26 cellular contexts compared by ENCODE assay signal in genomic region chr17:50260501-50260911, GRCh38. TPM values are rescaled to one million over a fixed set of nuclear protein-coding genes. Genes with fewer than 3 reads are reported as not detected.
A peak's percentile ranks its signal among the peaks of the same experiment; 100 is the strongest.
DNase-seq lines count a peak whose midpoint lies in the region; ATAC-seq and TF ChIP-seq lines count a peak whose summit lies in the region.
"Had no signal": no experiment of that assay in that cellular context is flagged by ENCODE, and none has a peak within 500 bp of the region (broad histone marks: within the 10 kb centered on the region; RNA-seq: fewer than 3 reads in every experiment).

No MANE protein-coding gene starts in this region.

- intact Hi-C loops in uterus (cut with DNase I; ENCODE audit: low total_unique reads): no loop called here

- H3K9ac ChIP-seq in SK-N-SH: no peak overlapping the region

- ATAC-seq in SK-N-SH treated with all-trans-retinoic acid at 6 μM for 48 hours: no peak
- ATAC-seq: naive thymus-derived CD4-positive, alpha-beta T cell had no signal

- no peaks in the 10 kb centered on the region for H3K36me3 Mint-ChIP-seq in brain
- no peaks in the 10 kb centered on the region for H3K36me3 Mint-ChIP-seq in nephron (ENCODE audit: low read depth)
- H3K36me3 Mint-ChIP-seq: naive thymus-derived CD4-positive, alpha-beta T cell had no signal

- no peak for TF ChIP-seq POLR2A in uterus (IDR thresholded peaks at IDR 0.05)

- WGBS in SK-N-SH (ENCODE audit: low lambda C conversion rate): 90% methylated on average over 4 of the region's 6 CpGs

- H3K9me3 ChIP-seq in SK-N-SH (no peaks in the 10 kb centered on the region), uterus (no peaks in the 10 kb centered on the region)
- H3K9me3 ChIP-seq: HAP-1, MG63, tibial nerve had no signal

- no peak for TF ChIP-seq EP300 in SK-N-SH (IDR thresholded peaks at IDR 0.05; ENCODE audit: borderline replicate concordance in 1 of 2, low read depth in 1 of 2, low read length in 1 of 2)

- H3K9me3 Mint-ChIP-seq in brain: no peaks in the 10 kb centered on the region
- H3K9me3 Mint-ChIP-seq in nephron: no peaks in the 10 kb centered on the region
- H3K9me3 Mint-ChIP-seq: naive thymus-derived CD4-positive, alpha-beta T cell; T-helper 1 cell treated with Interleukin-12 subunit alpha and Interleukin-12 subunit beta and Interleukin-4 antibody, amounts not matched to agents 30 μg/mL and 1 μg/mL, for 36 hours had no signal

- H3K9me2 ChIP-seq in SK-N-SH: no peaks in the 10 kb centered on the region

- peak overlapping the region in 3 of 5 experiments; percentile 13 to 82 (median 58) for H3K27ac Mint-ChIP-seq in brain
- peak overlapping the region; percentile 89 to 99 (median 98) for H3K27ac Mint-ChIP-seq in nephron
- H3K27ac Mint-ChIP-seq: T-helper 1 cell treated with Interleukin-12 subunit alpha and Interleukin-12 subunit beta and Interleukin-4 antibody, amounts not matched to agents 30 μg/mL and 1 μg/mL, for 36 hours had no signal

- H3K4me3 ChIP-seq in SK-N-SH (ENCODE audit: low read depth in 2 of 2, low read length in 1 of 2) (no peak overlapping the region), uterus (no peak overlapping the region)
- H3K4me3 ChIP-seq: cardiac muscle cell, dorsolateral prefrontal cortex, HAP-1, MG63, tibial nerve had no signal

- peaks cover 33% of the 10 kb centered on the region for H3K4me1 Mint-ChIP-seq in brain
- H3K4me1 Mint-ChIP-seq in nephron: peaks cover 66% of the 10 kb centered on the region

- CTCF ChIA-PET in SK-N-SH (lab: Yijun Ruan, JAX): interaction anchor here (1.0 to 6.2 kb wide), 5 partner anchors 12 to 166 kb away, joined by 3 to 47 read pairs (median 4); partner anchors contain the start of genes COL1A1 and TMEM92

- H4K20me1 ChIP-seq in SK-N-SH (ENCODE audit: insufficient read depth): no peaks in the 10 kb centered on the region

- H3F3A ChIP-seq in SK-N-SH (replicated peaks; ENCODE audit: insufficient read depth): peaks cover 8% of the 10 kb centered on the region

- H3K27me3 Mint-ChIP-seq in brain (peaks cover 30% of the 10 kb centered on the region), nephron (ENCODE audit: low read depth) (peaks cover 13% of the 10 kb centered on the region)

- H3K4me3 Mint-ChIP-seq in brain (no peak overlapping the region), nephron (peak overlapping the region in 1 of 3 experiments; percentile 5)
- H3K4me3 Mint-ChIP-seq: naive thymus-derived CD4-positive, alpha-beta T cell; T-helper 1 cell treated with Interleukin-12 subunit alpha and Interleukin-12 subunit beta and Interleukin-4 antibody, amounts not matched to agents 30 μg/mL and 1 μg/mL, for 36 hours had no signal

- H3K79me2 ChIP-seq in SK-N-SH (ENCODE audit: insufficient read depth): no peaks in the 10 kb centered on the region

- H2AFZ ChIP-seq in SK-N-SH (ENCODE audit: low read depth): no peak overlapping the region

- H3K36me3 ChIP-seq in SK-N-SH (replicated peaks in 1 of 2; ENCODE audit: control insufficient read depth in 1 of 2, insufficient read depth in 2 of 2, low read length in 1 of 2) (no peaks in the 10 kb centered on the region), uterus (no peaks in the 10 kb centered on the region)
- H3K36me3 ChIP-seq: cardiac muscle cell, HAP-1, MG63, tibial nerve had no signal

- H3K27ac ChIP-seq in SK-N-SH (ENCODE audit: low read depth in 2 of 2, low read length in 1 of 2) (no peak overlapping the region; a peak in 1 of 4 replicates), uterus (peak overlapping the region; percentile 90 to 93)
- H3K27ac ChIP-seq: 22Rv1, dorsolateral prefrontal cortex, VCaP had no signal

- TF ChIP-seq RAD21 in SK-N-SH (IDR thresholded peaks at IDR 0.05; ENCODE audit: low read length): no peak

- POLR2A ChIA-PET in SK-N-SH (lab: Yijun Ruan, JAX): no interaction called here

- TF ChIP-seq CTCF in SK-N-SH (IDR thresholded peaks at IDR 0.05) (no peak), brain (conservative IDR thresholded peaks at IDR 0.05) (no peak), nephron (IDR thresholded peaks at IDR 0.05; ENCODE audit: unreplicated experiment in 3 of 3) (no peak), uterus (IDR thresholded peaks at IDR 0.05) (no peak)

- H3K4me1 ChIP-seq in SK-N-SH (ENCODE audit: control insufficient read depth in 1 of 2, insufficient read depth in 2 of 2, low read depth in 1 of 2, low read length in 1 of 2): peaks cover 25 to 39% of the 10 kb centered on the region in 2 experiments; a peak in 3 of 4 replicates
- peaks cover 22 to 61% of the 10 kb centered on the region in 2 donors for H3K4me1 ChIP-seq in uterus
- H3K4me1 ChIP-seq: HAP-1 had no signal

- no peaks in the 10 kb centered on the region for H3K27me3 ChIP-seq in SK-N-SH (ENCODE audit: insufficient read depth)
- H3K27me3 ChIP-seq in uterus: no peaks in the 10 kb centered on the region
- H3K27me3 ChIP-seq: cardiac muscle cell, MG63 had no signal

- DNase-seq in SK-N-SH: peak; percentile 37
- peak; percentile 23 to 27 for DNase-seq in uterus
- DNase-seq in SHP77 (lab: John Stamatoyannopoulos, UW): no peak
- no peak for DNase-seq in HK-2 (ENCODE audit: unreplicated experiment)
- DNase-seq in NCI-H510A treated with DMSO at 0.1 percent for 48 hours (lab: John Stamatoyannopoulos, UW): no peak
- DNase-seq: activated CD4-positive, alpha-beta T cell treated with anti-CD3 and anti-CD28 coated beads, Interleukin-2, amount 50 U/mL, for 1 hour; activated CD8-positive, alpha-beta memory T cell treated with anti-CD3 and anti-CD28 coated beads, Interleukin-2, amount 50 U/mL, for 4 hours; activated gamma-delta T cell treated with Interleukin-2 at 50 U/mL for 16 hours; DND-41; mammary epithelial cell; MG63; naive thymus-derived CD4-positive, alpha-beta T cell; NCI-H146; NCI-H748 treated with DMSO at 0.1 percent for 48 hours; stimulated activated naive CD4-positive, alpha-beta T cell had no signal

- H3K4me2 ChIP-seq in SK-N-SH: no peak overlapping the region

TF ChIP-seq in SK-N-SH, 30 proteins besides CTCF, POLR2A, EP300 and RAD21:
- no peak for TF ChIP-seq RFX5 (IDR thresholded peaks at IDR 0.05; ENCODE audit: low read length)
- no peak for TF ChIP-seq CHD2 (IDR thresholded peaks at IDR 0.05; ENCODE audit: low read length, partially characterized antibody)
- TF ChIP-seq SMC3 (IDR thresholded peaks at IDR 0.05; ENCODE audit: low read depth, low read length): no peak
- TF ChIP-seq MXI1 (IDR thresholded peaks at IDR 0.05; ENCODE audit: low read depth, low read length): no peak
- no peak for TF ChIP-seq RCOR1 (IDR thresholded peaks at IDR 0.05; ENCODE audit: low read length)
- TF ChIP-seq ELF1 (IDR thresholded peaks at IDR 0.05): no peak
- TF ChIP-seq FOXJ3 (CRISPR knock-in tag; IDR thresholded peaks at IDR 0.05): no peak
- TF ChIP-seq USF1 (IDR thresholded peaks at IDR 0.05; ENCODE audit: borderline replicate concordance, low read depth): no peak
- no peak for TF ChIP-seq TCF12 (IDR thresholded peaks at IDR 0.05)

TF ChIP-seq in SK-N-SH treated with all-trans-retinoic acid at 6 μM for 48 hours, 23 proteins besides CTCF, POLR2A, EP300 and RAD21 (continues in another document):
- TF ChIP-seq OSR1 (CRISPR knock-in tag; IDR thresholded peaks at IDR 0.05): no peak
- no peak for TF ChIP-seq PATZ1 (CRISPR knock-in tag; IDR thresholded peaks at IDR 0.05; ENCODE audit: borderline replicate concordance)
- TF ChIP-seq GLIS3 (CRISPR knock-in tag; IDR thresholded peaks at IDR 0.05): no peak
- no peak for TF ChIP-seq ZNF70 (CRISPR knock-in tag; IDR thresholded peaks at IDR 0.05)
- no peak for TF ChIP-seq SNAI2 (CRISPR knock-in tag; IDR thresholded peaks at IDR 0.05)
- TF ChIP-seq RARB (CRISPR knock-in tag; IDR thresholded peaks at IDR 0.05): no peak
- no peak for TF ChIP-seq BACH2 (CRISPR knock-in tag; IDR thresholded peaks at IDR 0.05; ENCODE audit: borderline replicate concordance)
- TF ChIP-seq ESRRG (CRISPR knock-in tag; IDR thresholded peaks at IDR 0.05): no peak
- no peak for TF ChIP-seq ISL1 (CRISPR knock-in tag; IDR thresholded peaks at IDR 0.05)
- no peak for TF ChIP-seq ZNF8 (CRISPR knock-in tag; IDR thresholded peaks at IDR 0.05)
- TF ChIP-seq TOX (CRISPR knock-in tag; IDR thresholded peaks at IDR 0.05; ENCODE audit: borderline replicate concordance): no peak

RNA-seq across cellular contexts. Expression of gene TMEM92, which starts 13.8 kb away (rescaled TPM):
- polyA plus RNA-seq in SK-N-SH (2012; rRNA removed) (0.28 and 0.46 TPM in 2 replicates), brain (ENCODE audit: insufficient read depth, low read depth, low replicate concordance) (not detected)
- polyA plus RNA-seq in SK-N-SH (2012; cell fraction: cytosol; rRNA removed): 0.06 and 0.16 TPM in 2 replicates
- polyA plus RNA-seq in SK-N-SH (2012; cell fraction: nucleus; rRNA removed): 0.15 and 0.20 TPM in 2 replicates
- total RNA-seq in uterus: under 1 TPM in 2 of 4 donors, not detected in 2; 0.07 to 0.91 TPM
- total RNA-seq: fibroblast of villous mesenchyme had no signal
- polyA plus RNA-seq: naive thymus-derived CD4-positive, alpha-beta T cell had no signal

RNA-seq across cellular contexts. Expression of gene COL1A1, which starts 59.1 kb away (rescaled TPM):
- polyA plus RNA-seq in SK-N-SH (2012; rRNA removed): 265 and 1,461 TPM in 2 replicates
- 757 and 1,045 TPM in 2 replicates for polyA plus RNA-seq in SK-N-SH (2012; cell fraction: cytosol; rRNA removed)
- polyA plus RNA-seq in SK-N-SH (2012; cell fraction: nucleus; rRNA removed): 2,732 and 4,628 TPM in 2 replicates
- 11.2 TPM for polyA plus RNA-seq in brain (ENCODE audit: insufficient read depth, low read depth, low replicate concordance)
- total RNA-seq in uterus: 1,000 to 10,000 TPM in 1 of 4 donors, 100 to 1,000 TPM in 2, 10 to 100 TPM in 1; 59.4 to 4,880 (median 491) TPM
- polyA plus RNA-seq: naive thymus-derived CD4-positive, alpha-beta T cell had no signal

Comparison
In these comparisons a context has a peak if more than half of its experiments do, and no peak if none do; other contexts are left out.
1. DNase-seq: peak in SK-N-SH (single experiment) and uterus (2 of 2); none in SHP77 (0 of 2), HK-2 (single experiment) and NCI-H510A treated with DMSO at 0.1 percent for 48 hours (single experiment).
2. H3K27ac ChIP-seq: peak in uterus (2 of 2); none in SK-N-SH (0 of 2).
3. RNA of gene COL1A1, which starts 59.1 kb away (polyA plus RNA-seq): 265 to 4,628 TPM in SK-N-SH; 11.2 TPM in brain (single experiment); every median in the first group is over 10 times any median in the second.